ENCODE assay signal across 9 cellular contexts in genomic region chr2:86855981-86856380, GRCh38. TPM values are rescaled to one million over a fixed set of nuclear protein-coding genes. Genes with fewer than 3 reads are reported as not detected.
DNase-seq lines count a peak whose midpoint lies in the region; ATAC-seq and TF ChIP-seq lines count a peak whose summit lies in the region.
"Not testable (repeated sequence)": the region's sequence is repeated elsewhere in the genome, so short reads cannot be mapped to it uniquely, and the experiment has no call there.
"Had no signal": no experiment of that assay in that cellular context is flagged by ENCODE, and none has a peak within 500 bp of the region (broad histone marks: within the 10 kb centered on the region; RNA-seq: fewer than 3 reads in every experiment).

No MANE protein-coding gene starts in this region.

- not testable (repeated sequence) for ATAC-seq in activated T-cell treated with anti-CD3 and anti-CD28 coated beads, Interleukin-2, amount 50 U/mL, for 72 hours (replicated peaks in 1 of 2)

- H3K4me1 Mint-ChIP-seq in activated T-cell treated with anti-CD3 and anti-CD28 coated beads, Interleukin-2, amount 50 U/mL, for 72 hours (ENCODE audit: low read depth) = peaks cover 15% of the 10 kb centered on the region
- H3K4me1 Mint-ChIP-seq in MCF 10A (ENCODE audit: insufficient read depth, unreplicated experiment) = not testable (repeated sequence)

- not testable (repeated sequence) for TF ChIP-seq CTCF in MCF 10A (IDR thresholded peaks at IDR 0.05; ENCODE audit: unreplicated experiment); fibroblast of the aortic adventitia (IDR thresholded peaks at IDR 0.05; ENCODE audit: insufficient read depth, low read length)

- BruUV-seq in MCF 10A (replicated peaks; lab: Mats Ljungman, UMichigan) = not testable (repeated sequence)

- peak overlapping the region; percentile 65 for H3K27ac Mint-ChIP-seq in activated T-cell treated with anti-CD3 and anti-CD28 coated beads, Interleukin-2, amount 50 U/mL, for 72 hours
- not testable (repeated sequence) for H3K27ac Mint-ChIP-seq in MCF 10A (ENCODE audit: low read depth, unreplicated experiment)

- not testable (repeated sequence) for H3K36me3 Mint-ChIP-seq in activated T-cell treated with anti-CD3 and anti-CD28 coated beads, Interleukin-2, amount 50 U/mL, for 72 hours (ENCODE audit: insufficient read depth in 2 of 2); MCF 10A (ENCODE audit: insufficient read depth, unreplicated experiment)

- not testable (repeated sequence) for H3K27me3 Mint-ChIP-seq in activated T-cell treated with anti-CD3 and anti-CD28 coated beads, Interleukin-2, amount 50 U/mL, for 72 hours (ENCODE audit: low read depth); MCF 10A (ENCODE audit: insufficient read depth, unreplicated experiment)

- intact Hi-C loops in MCF 10A (cut with micrococcal nuclease) = not testable (repeated sequence)

- DNase-seq in Daoy (ENCODE audit: low read depth) = peak; percentile 43
- peak; percentile 34 for DNase-seq in RPMI7951 (ENCODE audit: low read depth)
- not testable (repeated sequence) for DNase-seq in activated T-cell treated with anti-CD3 and anti-CD28 coated beads, Interleukin-2, amount 50 U/mL, for 72 hours
- peak; percentile 56 for DNase-seq in MCF 10A (ENCODE audit: unreplicated experiment)
- peak; percentile 19 for DNase-seq in fibroblast of the aortic adventitia (ENCODE audit: low read depth)
- DNase-seq in kidney tubule cell (ENCODE audit: low spot score) = peak; percentile 2
- peak; percentile 30 for DNase-seq in skeletal muscle cell (ENCODE audit: low read depth)

- H3K9me3 Mint-ChIP-seq in activated T-cell treated with anti-CD3 and anti-CD28 coated beads, Interleukin-2, amount 50 U/mL, for 72 hours; MCF 10A (ENCODE audit: unreplicated experiment): not testable (repeated sequence)

- peak overlapping the region in 1 of 2 donors; percentile 66 for H3K4me3 Mint-ChIP-seq in activated T-cell treated with anti-CD3 and anti-CD28 coated beads, Interleukin-2, amount 50 U/mL, for 72 hours
- not testable (repeated sequence) for H3K4me3 Mint-ChIP-seq in MCF 10A (ENCODE audit: unreplicated experiment)

- CTCF ChIA-PET in MCF 10A (lab: Yijun Ruan, JAX) = not testable (repeated sequence)

- H3K4me3 ChIP-seq in fibroblast of the aortic adventitia (ENCODE audit: low read depth, low read length); skeletal muscle cell (ENCODE audit: low read depth, low read length): not testable (repeated sequence)

- POLR2A ChIA-PET in MCF 10A (lab: Yijun Ruan, JAX) = not testable (repeated sequence)

RNA-seq across cellular contexts. Expression of gene CD8B, which starts 5.7 kb away (rescaled TPM):
- total RNA-seq in Daoy (2014; rRNA removed; shearing (Covaris generic)) = not detected in 2 replicates
- total RNA-seq in RPMI7951 (2014; rRNA removed; shearing (Covaris generic)) = not detected in 2 replicates
- 10 to 100 TPM; 71.2 to 79.3 TPM for total RNA-seq in activated T-cell treated with anti-CD3 and anti-CD28 coated beads, Interleukin-2, amount 50 U/mL, for 72 hours
- total RNA-seq in MCF 10A (2022) (not detected in 2 replicates), fibroblast of the aortic adventitia (ENCODE audit: low replicate concordance) (not detected in 2 replicates)
- total RNA-seq: activated B cell treated with CpG ODN at 0.5 μM for 24 hours, fibroblast of lung had no signal

Comparison
In these comparisons a context has a peak if more than half of its experiments do, and no peak if none do; other contexts are left out.
1. RNA of gene CD8B, which starts 5.7 kb away (total RNA-seq): 71.2 to 79.3 TPM in activated T-cell treated with anti-CD3 and anti-CD28 coated beads, Interleukin-2, amount 50 U/mL, for 72 hours; not detected in Daoy, not detected in RPMI7951, not detected in MCF 10A and not detected in fibroblast of the aortic adventitia; every median in the first group is over 10 times any median in the second.